Comparison of ENCODE assay signal across 9 cellular contexts in genomic region chr19:19552811-19553210, GRCh38.
DNase-seq lines count a peak whose midpoint lies in the region; ATAC-seq and TF ChIP-seq lines count a peak whose summit lies in the region.
"Had no signal": no experiment of that assay in that cellular context is flagged by ENCODE, and none has a peak within 500 bp of the region (broad histone marks: within the 10 kb centered on the region; RNA-seq: fewer than 3 reads in every experiment).

No MANE protein-coding gene starts in this region.

- H3K9ac ChIP-seq in MM.1S (ENCODE audit: low read length) (no peak overlapping the region), parathyroid adenoma (no peak overlapping the region)

- H3F3A ChIP-seq in MM.1S (ENCODE audit: insufficient read depth, low read length), result no peaks in the 10 kb centered on the region

- H3K27ac ChIP-seq in MM.1S (ENCODE audit: low read length) (no peak overlapping the region), parathyroid adenoma (no peak overlapping the region)
- H3K27ac ChIP-seq: BLaER1 treated with 17β-estradiol and CSF1 and Interleukin-3, amounts not matched to agents 10 nM and 100 nM had no signal

- H3K27me3 ChIP-seq in MM.1S (replicated peaks; ENCODE audit: insufficient read depth, low read length) (peaks cover 13% of the 10 kb centered on the region), parathyroid adenoma (ENCODE audit: control insufficient read depth, insufficient read depth, low read length) (no peaks in the 10 kb centered on the region)
- H3K27me3 ChIP-seq: BLaER1 treated with 17β-estradiol and CSF1 and Interleukin-3, amounts not matched to agents 10 nM and 100 nM had no signal

- H3K36me3 ChIP-seq in MM.1S (replicated peaks; ENCODE audit: insufficient read depth, low read length), result no peaks in the 10 kb centered on the region
- H3K36me3 ChIP-seq in parathyroid adenoma (ENCODE audit: control insufficient read depth, insufficient read depth, low read length), result no peaks in the 10 kb centered on the region
- H3K36me3 ChIP-seq: BLaER1 treated with 17β-estradiol and CSF1 and Interleukin-3, amounts not matched to agents 10 nM and 100 nM had no signal

- no peaks in the 10 kb centered on the region for H4K20me1 ChIP-seq in MM.1S (ENCODE audit: insufficient read depth, low read length)
- H4K20me1 ChIP-seq: BLaER1 treated with 17β-estradiol and CSF1 and Interleukin-3, amounts not matched to agents 10 nM and 100 nM had no signal

- H3K4me2 ChIP-seq in MM.1S (ENCODE audit: low read depth, low read length) (no peak overlapping the region), parathyroid adenoma (ENCODE audit: low read length) (no peak overlapping the region)

- no peak for ATAC-seq in GM21528 (IDR thresholded peaks at IDR 0.05; ENCODE audit: low FRiP score, unreplicated experiment)

- H3K9me3 ChIP-seq in MM.1S (replicated peaks; ENCODE audit: insufficient read depth, low read length) (no peaks in the 10 kb centered on the region), parathyroid adenoma (ENCODE audit: control insufficient read depth, low read length) (no peaks in the 10 kb centered on the region)
- H3K9me3 ChIP-seq: BLaER1 treated with 17β-estradiol and CSF1 and Interleukin-3, amounts not matched to agents 10 nM and 100 nM had no signal

- peak; percentile 40 for TF ChIP-seq CTCF in MM.1S (IDR thresholded peaks at IDR 0.05; ENCODE audit: low read length)
- peak; percentile 74 for TF ChIP-seq CTCF in choroid plexus epithelial cell (conservative IDR thresholded peaks at IDR 0.05; ENCODE audit: low read depth, low read length)
- TF ChIP-seq CTCF in parathyroid adenoma (IDR thresholded peaks at IDR 0.05), result peak; percentile 40

- H3K4me1 ChIP-seq in MM.1S (ENCODE audit: low read length) (no peaks in the 10 kb centered on the region), parathyroid adenoma (no peaks in the 10 kb centered on the region)

- DNase-seq in NCI-H2227 (lab: John Stamatoyannopoulos, UW; ENCODE audit: unreplicated experiment), result peak; percentile 13
- no peak for DNase-seq in NCI-H2227 treated with DMSO at 0.1 percent for 48 hours (lab: John Stamatoyannopoulos, UW)
- DNase-seq in MM.1S, result peak; percentile 8
- peak; percentile 54 for DNase-seq in choroid plexus epithelial cell (ENCODE audit: low read depth)
- no peak for DNase-seq in NCI-H1930 (lab: John Stamatoyannopoulos, UW)
- no peak for DNase-seq in SIG-M5 treated with dmso at 0.1 percent for 504 hours (lab: John Stamatoyannopoulos, UW; ENCODE audit: unreplicated experiment)

- H3K4me3 ChIP-seq in MM.1S (ENCODE audit: low read length) (no peak overlapping the region), choroid plexus epithelial cell (ENCODE audit: low read depth, low read length) (no peak overlapping the region), parathyroid adenoma (ENCODE audit: low read depth, low read length) (no peak overlapping the region)
- H3K4me3 ChIP-seq: BLaER1 treated with 17β-estradiol and CSF1 and Interleukin-3, amounts not matched to agents 10 nM and 100 nM had no signal

- H3K9me2 ChIP-seq in MM.1S (replicated peaks; ENCODE audit: insufficient read depth, low read length), result no peaks in the 10 kb centered on the region

- no peak overlapping the region for H2AFZ ChIP-seq in MM.1S (ENCODE audit: low read length)
- no peak overlapping the region for H2AFZ ChIP-seq in parathyroid adenoma

- no peaks in the 10 kb centered on the region for H3K79me2 ChIP-seq in MM.1S (ENCODE audit: low read length)
- H3K79me2 ChIP-seq in parathyroid adenoma, result no peaks in the 10 kb centered on the region

Comparison
In these comparisons a context has a peak if more than half of its experiments do, and no peak if none do; other contexts are left out.
1. DNase-seq: peak in NCI-H2227 (single experiment), MM.1S (single experiment) and choroid plexus epithelial cell (single experiment); none in NCI-H2227 treated with DMSO at 0.1 percent for 48 hours (single experiment), NCI-H1930 (0 of 2) and SIG-M5 treated with dmso at 0.1 percent for 504 hours (single experiment).
2. Peak in every context shown above with its lines, with median percentiles within 50 percentile points of each other: CTCF ChIP-seq.